In the genomic region with DNA sequence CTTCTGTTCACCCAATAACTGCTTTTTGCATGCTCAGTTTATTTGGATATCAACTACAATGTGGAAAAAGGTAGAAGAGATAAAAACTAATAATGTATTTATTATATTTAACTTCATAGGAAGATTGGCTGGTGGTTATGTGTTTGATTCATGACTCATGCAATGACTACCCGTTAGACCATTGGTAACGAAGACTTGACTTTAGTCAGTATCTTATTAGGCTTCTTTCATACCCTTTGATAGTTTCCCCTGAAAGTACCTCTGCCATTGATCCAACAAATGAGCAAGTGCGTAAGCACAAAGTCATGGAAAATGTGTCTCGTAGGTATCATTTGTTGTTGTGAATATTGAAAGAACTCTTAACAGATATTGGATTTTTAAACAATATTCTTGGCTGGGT, we compare ENCODE assay signal across 30 cellular contexts.
"Had no signal": no experiment of that assay in that cellular context is flagged by ENCODE, and none has a peak within 500 bp of the region (broad histone marks: within the 10 kb centered on the region; RNA-seq: fewer than 3 reads in every experiment).

No MANE protein-coding gene starts in this region.

- DNase-seq: activated CD4-positive, alpha-beta memory T cell treated with anti-CD3 and anti-CD28 coated beads, Interleukin-2, amount 10 ng/mL, durations not matched to agents 7 days and 5 days; activated CD4-positive, alpha-beta T cell treated with anti-CD3 and anti-CD28 coated beads for 4 hours; activated CD4-positive, alpha-beta T cell treated with anti-CD3 and anti-CD28 coated beads, Interleukin-2, amount 10 ng/mL, durations not matched to agents 7 days and 5 days; activated CD4-positive, alpha-beta T cell treated with anti-CD3 and anti-CD28 coated beads, Interleukin-2, amount 50 U/mL, for 4 hours; activated CD4-positive, CD25-positive, alpha-beta regulatory T cell; activated CD8-positive, alpha-beta memory T cell treated with anti-CD3 and anti-CD28 coated beads, Interleukin-2, amount 10 ng/mL, durations not matched to agents 7 days and 5 days; activated CD8-positive, alpha-beta memory T cell treated with anti-CD3 and anti-CD28 coated beads, Interleukin-2, amount 50 U/mL, for 4 hours; activated gamma-delta T cell; activated naive CD4-positive, alpha-beta T cell; activated naive CD4-positive, alpha-beta T cell treated with anti-CD3 and anti-CD28 coated beads, Interleukin-2, amount 10 ng/mL, durations not matched to agents 7 days and 5 days; activated T-cell treated with anti-CD3 and anti-CD28 coated beads, Interleukin-2, amount 50 U/mL, for 1 hour; activated T-cell treated with anti-CD3 and anti-CD28 coated beads, Interleukin-2, amount 50 U/mL, for 48 hours; adrenal gland; effector CD4-positive, alpha-beta T cell; esophagus squamous epithelium; foreskin melanocyte; heart right ventricle; T-helper 2 cell had no signal

- H3K4me3 ChIP-seq: adrenal gland, ascending aorta, breast epithelium, cardiac muscle cell, coronary artery, esophagus squamous epithelium, gastroesophageal sphincter, heart right ventricle, hepatocyte had no signal

- H3K9me3 ChIP-seq: adrenal gland, ascending aorta, breast epithelium, esophagus squamous epithelium, gastroesophageal sphincter, heart right ventricle had no signal

- H3K27ac ChIP-seq: adrenal gland, ascending aorta, breast epithelium, cardiac muscle cell, coronary artery, epithelial cell of prostate, esophagus squamous epithelium, gastroesophageal sphincter, heart right ventricle, hepatocyte had no signal

- H3K27me3 Mint-ChIP-seq: activated CD8-positive, alpha-beta memory T cell treated with anti-CD3 and anti-CD28 coated beads, Interleukin-2, amount 10 ng/mL, durations not matched to agents 7 days and 5 days; brain; central memory CD8-positive, alpha-beta T cell; dendritic cell treated with granulocyte-macrophage colony-stimulating factor and Interleukin-4, amounts not matched to agents 40 ng/mL and 50 ng/mL, for 4 days had no signal

- H3K4me3 Mint-ChIP-seq: activated CD4-positive, alpha-beta memory T cell treated with anti-CD3 and anti-CD28 coated beads, Interleukin-2, amount 10 ng/mL, durations not matched to agents 7 days and 5 days; activated CD4-positive, alpha-beta T cell treated with anti-CD3 and anti-CD28 coated beads, Interleukin-2, amount 10 ng/mL, durations not matched to agents 7 days and 5 days; activated CD8-positive, alpha-beta memory T cell treated with anti-CD3 and anti-CD28 coated beads, Interleukin-2, amount 10 ng/mL, durations not matched to agents 7 days and 5 days; activated naive CD4-positive, alpha-beta T cell treated with anti-CD3 and anti-CD28 coated beads, Interleukin-2, amount 10 ng/mL, durations not matched to agents 7 days and 5 days; activated T-helper 1 cell treated with anti-CD3 and anti-CD28 coated beads, Interleukin-12 subunit alpha, Interleukin-12 subunit beta, Interleukin-2, Interleukin-4 antibody, amounts not matched to agents 30 ng/mL and 10 ng/mL and 1 ng/mL, durations not matched to agents 14 hours and 24 hours and 36 hours; brain; central memory CD8-positive, alpha-beta T cell; dendritic cell treated with granulocyte-macrophage colony-stimulating factor and Interleukin-4, amounts not matched to agents 40 ng/mL and 50 ng/mL, for 4 days had no signal

- H3K27ac Mint-ChIP-seq: activated CD4-positive, alpha-beta memory T cell treated with anti-CD3 and anti-CD28 coated beads, Interleukin-2, amount 10 ng/mL, durations not matched to agents 7 days and 5 days; activated CD4-positive, alpha-beta T cell treated with anti-CD3 and anti-CD28 coated beads, Interleukin-2, amount 10 ng/mL, durations not matched to agents 7 days and 5 days; activated CD8-positive, alpha-beta memory T cell treated with anti-CD3 and anti-CD28 coated beads, Interleukin-2, amount 10 ng/mL, durations not matched to agents 7 days and 5 days; activated naive CD4-positive, alpha-beta T cell treated with anti-CD3 and anti-CD28 coated beads, Interleukin-2, amount 10 ng/mL, durations not matched to agents 7 days and 5 days; activated naive CD4-positive, alpha-beta T cell treated with anti-CD3 and anti-CD28 coated beads, Interleukin-2, amount 50 U/mL, for 72 hours; activated T-helper 1 cell treated with anti-CD3 and anti-CD28 coated beads, Interleukin-12 subunit alpha, Interleukin-12 subunit beta, Interleukin-2, Interleukin-4 antibody, amounts not matched to agents 30 ng/mL and 10 ng/mL and 1 ng/mL, durations not matched to agents 14 hours and 24 hours and 36 hours; dendritic cell treated with granulocyte-macrophage colony-stimulating factor and Interleukin-4, amounts not matched to agents 40 ng/mL and 50 ng/mL, for 4 days had no signal

- H3K4me1 Mint-ChIP-seq: activated CD4-positive, alpha-beta memory T cell treated with anti-CD3 and anti-CD28 coated beads, Interleukin-2, amount 10 ng/mL, durations not matched to agents 7 days and 5 days; activated CD4-positive, alpha-beta T cell treated with anti-CD3 and anti-CD28 coated beads, Interleukin-2, amount 10 ng/mL, durations not matched to agents 7 days and 5 days; activated CD8-positive, alpha-beta memory T cell treated with anti-CD3 and anti-CD28 coated beads, Interleukin-2, amount 10 ng/mL, durations not matched to agents 7 days and 5 days; activated naive CD4-positive, alpha-beta T cell treated with anti-CD3 and anti-CD28 coated beads, Interleukin-2, amount 10 ng/mL, durations not matched to agents 7 days and 5 days; central memory CD8-positive, alpha-beta T cell had no signal

- H3K4me1 ChIP-seq: adrenal gland, ascending aorta, breast epithelium, esophagus squamous epithelium, gastroesophageal sphincter, heart right ventricle had no signal

- H3K9me3 Mint-ChIP-seq: activated CD4-positive, alpha-beta memory T cell treated with anti-CD3 and anti-CD28 coated beads, Interleukin-2, amount 10 ng/mL, durations not matched to agents 7 days and 5 days; activated naive CD4-positive, alpha-beta T cell treated with anti-CD3 and anti-CD28 coated beads, Interleukin-2, amount 10 ng/mL, durations not matched to agents 7 days and 5 days; activated T-helper 1 cell treated with anti-CD3 and anti-CD28 coated beads, Interleukin-12 subunit alpha, Interleukin-12 subunit beta, Interleukin-2, Interleukin-4 antibody, amounts not matched to agents 30 ng/mL and 10 ng/mL and 1 ng/mL, durations not matched to agents 14 hours and 24 hours and 36 hours; brain; central memory CD8-positive, alpha-beta T cell; dendritic cell treated with granulocyte-macrophage colony-stimulating factor and Interleukin-4, amounts not matched to agents 40 ng/mL and 50 ng/mL, for 4 days had no signal

- H3K36me3 ChIP-seq: adrenal gland, ascending aorta, breast epithelium, cardiac muscle cell, esophagus squamous epithelium, gastroesophageal sphincter, heart right ventricle had no signal

- ATAC-seq: activated CD8-positive, alpha-beta memory T cell treated with anti-CD3 and anti-CD28 coated beads, Interleukin-2, amount 10 ng/mL, durations not matched to agents 7 days and 5 days; gastroesophageal sphincter; heart right ventricle had no signal

- H3K36me3 Mint-ChIP-seq: activated naive CD4-positive, alpha-beta T cell treated with anti-CD3 and anti-CD28 coated beads, Interleukin-2, amount 10 ng/mL, durations not matched to agents 7 days and 5 days; activated naive CD4-positive, alpha-beta T cell treated with anti-CD3 and anti-CD28 coated beads, Interleukin-2, amount 50 U/mL, for 72 hours; brain had no signal
